Comparison of ENCODE assay signal across 10 cellular contexts in the genomic region with DNA sequence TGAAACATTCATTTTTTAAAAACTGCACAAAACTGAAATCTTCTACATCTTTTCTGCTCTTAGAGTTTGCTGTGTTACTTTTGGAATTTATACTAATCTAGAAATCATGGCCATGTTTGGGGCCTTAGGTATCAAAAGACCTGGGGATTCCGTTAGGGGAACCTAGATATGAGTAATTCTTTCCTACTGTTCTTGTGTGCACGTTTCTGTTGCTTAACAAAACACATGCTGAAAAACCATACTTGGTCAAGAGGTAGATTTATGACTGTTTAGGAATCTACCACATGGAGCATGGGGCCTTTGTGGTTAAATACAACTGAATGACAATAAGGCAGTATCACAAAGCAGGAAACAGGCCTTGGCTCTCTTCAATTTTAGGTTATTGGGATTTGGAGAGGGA.
DNase-seq lines count a peak whose midpoint lies in the region; ATAC-seq and TF ChIP-seq lines count a peak whose summit lies in the region.
"Had no signal": no experiment of that assay in that cellular context is flagged by ENCODE, and none has a peak within 500 bp of the region (broad histone marks: within the 10 kb centered on the region; RNA-seq: fewer than 3 reads in every experiment).

No MANE protein-coding gene starts in this region.

- H4K20me1 ChIP-seq in fibroblast of lung (ENCODE audit: control insufficient read depth, extremely low read depth, insufficient read depth, low read length): no peaks in the 10 kb centered on the region

- no peak overlapping the region for H3K9ac ChIP-seq in fibroblast of lung (ENCODE audit: insufficient read depth, low read length)

- no peak overlapping the region for H3K4me3 ChIP-seq in fibroblast of lung (replicated peaks in 1 of 4; ENCODE audit: control extremely low read depth in 1 of 4, insufficient read depth in 1 of 4, low read depth in 3 of 4, low read length in 4 of 4)

- intact Hi-C loops in posterior vena cava (cut with DNase I): no loop called here

- H3K4me1 ChIP-seq in fibroblast of lung (ENCODE audit: control insufficient read depth, extremely low read depth, insufficient read depth, low read length): no peaks in the 10 kb centered on the region

- H3K79me2 ChIP-seq in fibroblast of lung (ENCODE audit: control insufficient read depth, insufficient read depth, low read length): no peaks in the 10 kb centered on the region

- H3K27me3 ChIP-seq in fibroblast of lung (ENCODE audit: control insufficient read depth, insufficient read depth, low read length): no peaks in the 10 kb centered on the region

- DNase-seq in GM13977 (ENCODE audit: low spot score) (peak; percentile 28), fibroblast of lung (ENCODE audit: low read depth in 2 of 2) (peak; percentile 23 to 92), hypothalamus (lab: John Stamatoyannopoulos, UW) (no peak), posterior vena cava (ENCODE audit: low spot score) (no peak), activated gamma-delta T cell (lab: John Stamatoyannopoulos, UW) (no peak)
- no peak for DNase-seq in NK-92 treated with Interleukin-12 subunit alpha and Interleukin-12 subunit beta, amount 100 ng/mL, for 24 hours (lab: John Stamatoyannopoulos, UW)
- DNase-seq: glutamatergic neuron, NCI-H1417 had no signal

- peak; percentile 86 for ATAC-seq in GM21619 (IDR thresholded peaks at IDR 0.05; ENCODE audit: unreplicated experiment)
- ATAC-seq in HG03565 (IDR thresholded peaks at IDR 0.05; ENCODE audit: unreplicated experiment): peak; percentile 93

- in situ Hi-C loops in GM13977 (cut with MboI; ENCODE audit: low pct_unique_long_range_greater_than_20kb, low sequenced_read_pairs, unreplicated experiment): no loop called here

- H2AFZ ChIP-seq in fibroblast of lung (ENCODE audit: low read length): no peak overlapping the region

- no peak overlapping the region for H3K4me2 ChIP-seq in fibroblast of lung (ENCODE audit: extremely low read depth, insufficient read depth, low read length)

- H3K36me3 ChIP-seq in fibroblast of lung (ENCODE audit: control insufficient read depth, insufficient read depth, low read length): no peaks in the 10 kb centered on the region

- no peak overlapping the region for H3K27ac ChIP-seq in fibroblast of lung (ENCODE audit: insufficient read depth, low read length)

- H3K9me3 ChIP-seq in fibroblast of lung (ENCODE audit: control insufficient read depth, insufficient read depth, low read depth, low read length): no peaks in the 10 kb centered on the region

- TF ChIP-seq CTCF in GM13977 (IDR thresholded peaks at IDR 0.05; ENCODE audit: extremely low read depth, insufficient read depth, missing control alignments): no peak
- no peak for TF ChIP-seq CTCF in fibroblast of lung (conservative IDR thresholded peaks at IDR 0.05 in 1 of 2, IDR thresholded peaks at IDR 0.05 in 1 of 2; ENCODE audit: low read depth in 1 of 2, low read length in 2 of 2)

Comparison
In these comparisons a context has a peak if more than half of its experiments do, and no peak if none do; other contexts are left out.
1. DNase-seq: peak in GM13977 (single experiment) and fibroblast of lung (2 of 2); none in hypothalamus (0 of 51), posterior vena cava (single experiment), NK-92 treated with Interleukin-12 subunit alpha and Interleukin-12 subunit beta, amount 100 ng/mL, for 24 hours (single experiment) and activated gamma-delta T cell (single experiment).